In genomic region chr13:51929699-51930098, GRCh38 we compare ENCODE assay signal across 20 cellular contexts.
DNase-seq lines count a peak whose midpoint lies in the region; ATAC-seq and TF ChIP-seq lines count a peak whose summit lies in the region.
"Had no signal": no experiment of that assay in that cellular context is flagged by ENCODE, and none has a peak within 500 bp of the region (broad histone marks: within the 10 kb centered on the region; RNA-seq: fewer than 3 reads in every experiment).

No MANE protein-coding gene starts in this region.

- no peaks in the 10 kb centered on the region for H3K4me1 ChIP-seq in foreskin keratinocyte
- H3K4me1 ChIP-seq: A549, HAP-1 had no signal

- peak; percentile 37 to 64 for DNase-seq in NCI-H526 (lab: John Stamatoyannopoulos, UW)
- no peak for DNase-seq in NCI-H526 treated with DMSO at 0.1 percent for 48 hours (lab: John Stamatoyannopoulos, UW)
- peak; percentile 26 for DNase-seq in coronary artery (ENCODE audit: low spot score)
- DNase-seq in mesenteric fat pad (ENCODE audit: low spot score): peak; percentile 65
- no peak for DNase-seq in AML-193 (lab: John Stamatoyannopoulos, UW)
- no peak for DNase-seq in foreskin keratinocyte
- no peak for DNase-seq in NCI-H1436 treated with DMSO at 0.1 percent for 48 hours (lab: John Stamatoyannopoulos, UW)
- DNase-seq: 8988T; ACHN; C1 segment of cervical spinal cord; Calu3; CD4-positive, alpha-beta memory T cell; COR-L47; DMS79; EL; GF-D8; GOT3; HFFc6 had no signal

- TF ChIP-seq CTCF in coronary artery (IDR thresholded peaks at IDR 0.05) (no peak), foreskin keratinocyte (conservative IDR thresholded peaks at IDR 0.05) (no peak)

- H3K4me3 ChIP-seq in coronary artery: no peak overlapping the region
- H3K4me3 ChIP-seq: A549, HAP-1 had no signal

- H3K27ac ChIP-seq in coronary artery (no peak overlapping the region), foreskin keratinocyte (no peak overlapping the region)
- H3K27ac ChIP-seq: A549 had no signal

- ATAC-seq in foreskin keratinocyte: no peak
- ATAC-seq: A549 had no signal

- H3K27me3 ChIP-seq in foreskin keratinocyte: no peaks in the 10 kb centered on the region

Comparison
In these comparisons a context has a peak if more than half of its experiments do, and no peak if none do; other contexts are left out.
1. DNase-seq: peak in NCI-H526 (2 of 2), coronary artery (single experiment) and mesenteric fat pad (single experiment); none in NCI-H526 treated with DMSO at 0.1 percent for 48 hours (single experiment), AML-193 (0 of 2), foreskin keratinocyte (0 of 2) and NCI-H1436 treated with DMSO at 0.1 percent for 48 hours (single experiment).